Comparison of ENCODE assay signal across 1 cellular context in genomic region chr9:127916665-127917581, GRCh38.
TF ChIP-seq lines count a peak whose summit lies in the region.

Gene ST6GALNAC4 (minus strand): TSS chr9:127917041. CDS start chr9:127916419, 622 bp downstream.

TF ChIP-seq in HEK293, 187 proteins besides CTCF, POLR2A, EP300 and RAD21 (continued from another document):
- no peak for TF ChIP-seq PRDM10 (tag by site-specific recombination; IDR thresholded peaks at IDR 0.05)
- TF ChIP-seq, protein P1, sequence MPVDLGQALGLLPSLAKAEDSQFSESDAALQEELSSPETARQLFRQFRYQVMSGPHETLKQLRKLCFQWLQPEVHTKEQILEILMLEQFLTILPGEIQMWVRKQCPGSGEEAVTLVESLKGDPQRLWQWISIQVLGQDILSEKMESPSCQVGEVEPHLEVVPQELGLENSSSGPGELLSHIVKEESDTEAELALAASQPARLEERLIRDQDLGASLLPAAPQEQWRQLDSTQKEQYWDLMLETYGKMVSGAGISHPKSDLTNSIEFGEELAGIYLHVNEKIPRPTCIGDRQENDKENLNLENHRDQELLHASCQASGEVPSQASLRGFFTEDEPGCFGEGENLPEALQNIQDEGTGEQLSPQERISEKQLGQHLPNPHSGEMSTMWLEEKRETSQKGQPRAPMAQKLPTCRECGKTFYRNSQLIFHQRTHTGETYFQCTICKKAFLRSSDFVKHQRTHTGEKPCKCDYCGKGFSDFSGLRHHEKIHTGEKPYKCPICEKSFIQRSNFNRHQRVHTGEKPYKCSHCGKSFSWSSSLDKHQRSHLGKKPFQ (tag by site-specific recombination; IDR thresholded peaks at IDR 0.05) = no peak
- TF ChIP-seq ZBTB20 (tag by site-specific recombination; IDR thresholded peaks at IDR 0.05) = peak; percentile 45; the same call in 1 of the 2 replicates
- 0 out of 2 replicates have a peak, but pooled peaks have one; percentile 29 for TF ChIP-seq ZBTB48 (tag by site-specific recombination; IDR thresholded peaks at IDR 0.05)
- TF ChIP-seq ZBTB17 (tag by site-specific recombination; IDR thresholded peaks at IDR 0.05) = peak; percentile 66
- TF ChIP-seq PBX3 (CRISPR knock-in tag; IDR thresholded peaks at IDR 0.05) = peak; percentile 25; the same call in 1 of the 2 replicates
- TF ChIP-seq GLIS2 (tag by site-specific recombination; IDR thresholded peaks at IDR 0.05) = peak; percentile 54
- peak; percentile 40; the same call in 1 of the 2 replicates for TF ChIP-seq SP2 (tag by site-specific recombination; IDR thresholded peaks at IDR 0.05)
- no peak for TF ChIP-seq ZNF629 (tag by site-specific recombination; IDR thresholded peaks at IDR 0.05)
- peak; percentile 13; the same call in 1 of the 2 replicates for TF ChIP-seq SP3 (tag by site-specific recombination; IDR thresholded peaks at IDR 0.05)
- TF ChIP-seq ZNF560 (tag by site-specific recombination; IDR thresholded peaks at IDR 0.05; ENCODE audit: borderline replicate concordance) = no peak
- TF ChIP-seq, protein P2, sequence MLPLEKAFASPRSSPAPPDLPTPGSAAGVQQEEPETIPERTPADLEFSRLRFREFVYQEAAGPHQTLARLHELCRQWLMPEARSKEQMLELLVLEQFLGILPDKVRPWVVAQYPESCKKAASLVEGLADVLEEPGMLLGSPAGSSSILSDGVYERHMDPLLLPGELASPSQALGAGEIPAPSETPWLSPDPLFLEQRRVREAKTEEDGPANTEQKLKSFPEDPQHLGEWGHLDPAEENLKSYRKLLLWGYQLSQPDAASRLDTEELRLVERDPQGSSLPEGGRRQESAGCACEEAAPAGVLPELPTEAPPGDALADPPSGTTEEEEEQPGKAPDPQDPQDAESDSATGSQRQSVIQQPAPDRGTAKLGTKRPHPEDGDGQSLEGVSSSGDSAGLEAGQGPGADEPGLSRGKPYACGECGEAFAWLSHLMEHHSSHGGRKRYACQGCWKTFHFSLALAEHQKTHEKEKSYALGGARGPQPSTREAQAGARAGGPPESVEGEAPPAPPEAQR (tag by site-specific recombination; IDR thresholded peaks at IDR 0.05) = no peak
- no peak for TF ChIP-seq IKZF3 (tag by site-specific recombination; IDR thresholded peaks at IDR 0.05)
- no peak for TF ChIP-seq ZNF549 (tag by site-specific recombination; IDR thresholded peaks at IDR 0.05)
- TF ChIP-seq ZNF530 (tag by site-specific recombination; IDR thresholded peaks at IDR 0.05; ENCODE audit: low read depth) = no peak
- TF ChIP-seq ZIC2 (tag by site-specific recombination; IDR thresholded peaks at IDR 0.05) = no peak
- TF ChIP-seq ZNF391 (tag by site-specific recombination; IDR thresholded peaks at IDR 0.05; ENCODE audit: borderline replicate concordance, low read depth) = no peak
- no peak for TF ChIP-seq ZNF747 (tag by site-specific recombination; IDR thresholded peaks at IDR 0.05)
